Comparison of ENCODE assay signal across 1 cellular context in the genomic region with DNA sequence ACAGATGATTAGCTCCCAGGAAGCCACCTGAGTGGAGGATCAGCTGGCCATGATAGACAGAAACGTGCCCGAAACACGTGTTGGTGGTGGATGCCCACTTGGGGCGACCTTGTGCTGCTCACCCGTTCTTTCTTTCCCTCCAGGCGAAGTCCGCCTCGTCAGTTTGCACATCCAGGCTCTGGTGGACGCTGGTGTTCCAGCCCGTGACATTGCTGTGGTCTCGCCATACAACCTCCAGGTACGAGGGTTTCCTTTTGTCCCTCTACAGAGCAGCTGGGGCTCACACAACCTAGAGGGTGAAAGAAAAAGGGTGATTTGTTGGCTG.
TF ChIP-seq lines count a peak whose summit lies in the region.

No MANE protein-coding gene starts in this region.

TF ChIP-seq in IMR-90, 13 proteins besides CTCF, POLR2A, EP300 and RAD21 (continued from another document):
- TF ChIP-seq, protein P1, sequence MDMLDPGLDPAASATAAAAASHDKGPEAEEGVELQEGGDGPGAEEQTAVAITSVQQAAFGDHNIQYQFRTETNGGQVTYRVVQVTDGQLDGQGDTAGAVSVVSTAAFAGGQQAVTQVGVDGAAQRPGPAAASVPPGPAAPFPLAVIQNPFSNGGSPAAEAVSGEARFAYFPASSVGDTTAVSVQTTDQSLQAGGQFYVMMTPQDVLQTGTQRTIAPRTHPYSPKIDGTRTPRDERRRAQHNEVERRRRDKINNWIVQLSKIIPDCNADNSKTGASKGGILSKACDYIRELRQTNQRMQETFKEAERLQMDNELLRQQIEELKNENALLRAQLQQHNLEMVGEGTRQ (IDR thresholded peaks at IDR 0.05; ENCODE audit: low read depth, low read length), result no peak
- TF ChIP-seq CHD1 (IDR thresholded peaks at IDR 0.05; ENCODE audit: low read depth, low read length) (no peak), MAZ (IDR thresholded peaks at IDR 0.05; ENCODE audit: borderline replicate concordance, low read depth, low read length) (no peak), RCOR1 (IDR thresholded peaks at IDR 0.05; ENCODE audit: insufficient replicate concordance, low read length) (no peak), NFE2L2 (IDR thresholded peaks at IDR 0.05; ENCODE audit: low read depth, low read length) (no peak), CEBPB (IDR thresholded peaks at IDR 0.05; ENCODE audit: low read depth, low read length) (no peak)
